ENCODE assay signal across 35 cellular contexts in genomic region chr3:66164155-66164554, GRCh38. TPM values are rescaled to one million over a fixed set of nuclear protein-coding genes. Genes with fewer than 3 reads are reported as not detected.
DNase-seq lines count a peak whose midpoint lies in the region; ATAC-seq, FAIRE-seq and TF ChIP-seq lines count a peak whose summit lies in the region.
"Had no signal": no experiment of that assay in that cellular context is flagged by ENCODE, and none has a peak within 500 bp of the region (broad histone marks: within the 10 kb centered on the region; RNA-seq: fewer than 3 reads in every experiment).

No MANE protein-coding gene starts in this region.

- H3K4me2 ChIP-seq in K562 (ENCODE audit: insufficient read depth, low read length) (no peak overlapping the region), H1 (ENCODE audit: insufficient read depth in 1 of 2, low read depth in 2 of 2, low read length in 2 of 2) (no peak overlapping the region)
- H3K4me2 ChIP-seq: A549; BLaER1; BLaER1 treated with 17β-estradiol and CSF1 and Interleukin-3, amounts not matched to agents 10 nM and 100 nM had no signal

- no peak overlapping the region for H2BK120ac ChIP-seq in H1 (replicated peaks; ENCODE audit: low read depth, low read length)

- no peak overlapping the region for H3K27ac ChIP-seq in K562 (ENCODE audit: extremely low read depth, low read depth, low read length)
- H3K27ac ChIP-seq in H1 (ENCODE audit: low read depth, low read length), result no peak overlapping the region
- H3K27ac ChIP-seq in ascending aorta, result no peak overlapping the region
- H3K27ac ChIP-seq: 22Rv1; A549; BLaER1; BLaER1 treated with 17β-estradiol and CSF1 and Interleukin-3, amounts not matched to agents 10 nM and 100 nM; C4-2B had no signal

- no peak for DNase-seq in WTC11 (ENCODE audit: low spot score)
- DNase-seq in K562 (ENCODE audit: extremely low read depth in 1 of 4, low spot score in 3 of 4), result no peak
- DNase-seq in H1 (ENCODE audit: low read depth in 1 of 2, low spot score in 2 of 2), result no peak
- DNase-seq in activated CD4-positive, alpha-beta T cell treated with anti-CD3 and anti-CD28 coated beads, Interleukin-2, amount 10 ng/mL, durations not matched to agents 7 days and 5 days, result no peak
- no peak for DNase-seq in ascending aorta (ENCODE audit: low spot score in 2 of 2)
- DNase-seq in erythroblast (lab: John Stamatoyannopoulos, UW), result no peak
- DNase-seq: 8988T; ACHN; AML-193; BE2C; C1 segment of cervical spinal cord; Caco-2; Calu3; CD4-positive, alpha-beta memory T cell; CD4-positive, alpha-beta T cell; CD4-positive, CD25-positive, alpha-beta regulatory T cell; CD8-positive, alpha-beta memory T cell; CD8-positive, alpha-beta T cell; COR-L47; DMS 273 treated with DMSO at 0.1 percent for 48 hours; DMS153; DMS53; DMS79; DMS79 treated with DMSO at 0.1 percent for 48 hours; DND-41; EL had no signal

- CTCF ChIA-PET in WTC11 (lab: Charles Lee) (no interaction called here), K562 (lab: Yijun Ruan, JAX; ENCODE audit: low intra/inter-chr PET ratio) (no interaction called here), H1 (lab: Charles Lee; ENCODE audit: partially characterized antibody) (interaction anchor here (0.6 kb wide), 1 partner anchor 420 kb away, joined by 4 read pairs; no protein-coding TSS in a partner anchor)
- CTCF ChIA-PET in activated CD4-positive, alpha-beta T cell treated with anti-CD3 and anti-CD28 coated beads, Interleukin-2, amount 10 ng/mL, durations not matched to agents 7 days and 5 days (lab: Charles Lee), result interaction anchor here (0.7 kb wide), 1 partner anchor 1223 kb away, joined by 4 read pairs; no protein-coding TSS in a partner anchor

- H3K9me1 ChIP-seq in K562 (ENCODE audit: control insufficient read depth, insufficient read depth, low read length), result no peaks in the 10 kb centered on the region

- H3K79me1 ChIP-seq in H1 (ENCODE audit: low read depth, low read length), result no peaks in the 10 kb centered on the region

- no peak overlapping the region for H2AFZ ChIP-seq in K562 (ENCODE audit: low read depth, low read length)
- H2AFZ ChIP-seq in H1 (ENCODE audit: low read length), result no peak overlapping the region

- no peak overlapping the region for H4K5ac ChIP-seq in H1 (ENCODE audit: insufficient read length, low read depth, low read length)

- no peak for TF ChIP-seq POLR2A in K562 (conservative IDR thresholded peaks at IDR 0.05)
- no peak for TF ChIP-seq POLR2A in H1 (IDR thresholded peaks at IDR 0.05; ENCODE audit: control extremely low read depth in 1 of 2, low read depth in 2 of 2, low read length in 2 of 2)
- no peak for TF ChIP-seq POLR2A in erythroblast (IDR thresholded peaks at IDR 0.05; ENCODE audit: low read length)

- H3K9me3 ChIP-seq in K562 (replicated peaks; ENCODE audit: control insufficient read depth, insufficient read depth, low read depth, low read length) (no peaks in the 10 kb centered on the region), H1 (ENCODE audit: insufficient read depth in 2 of 2, low read depth in 1 of 2, low read length in 1 of 2) (no peaks in the 10 kb centered on the region), ascending aorta (no peaks in the 10 kb centered on the region)
- H3K9me3 ChIP-seq: A549, BE2C, BLaER1, Caco-2 had no signal

- no peak overlapping the region for H3K23ac ChIP-seq in H1 (ENCODE audit: insufficient read length)

- in situ Hi-C loops in K562 (cut with MboI), result no loop called here

- TF ChIP-seq EP300 in K562 (IDR thresholded peaks at IDR 0.05; ENCODE audit: low read length) (no peak), H1 (IDR thresholded peaks at IDR 0.05; ENCODE audit: borderline replicate concordance in 1 of 2, low read depth in 2 of 2, low read length in 2 of 2) (no peak)

- H2BK15ac ChIP-seq in H1 (ENCODE audit: low read length), result no peak overlapping the region

- H3K27me3 Mint-ChIP-seq in WTC11 (ENCODE audit: low read depth), result no peaks in the 10 kb centered on the region; the same call in 1 of the 2 replicates
- H3K27me3 Mint-ChIP-seq in activated CD4-positive, alpha-beta T cell treated with anti-CD3 and anti-CD28 coated beads, Interleukin-2, amount 10 ng/mL, durations not matched to agents 7 days and 5 days, result no peaks in the 10 kb centered on the region

- POLR2A ChIA-PET in WTC11 (lab: Charles Lee), result interaction anchor here (0.6 kb wide), 1 partner anchor 827 kb away, joined by 3 read pairs; no protein-coding TSS in a partner anchor
- POLR2A ChIA-PET in K562 (lab: Yijun Ruan, JAX), result no interaction called here
- POLR2A ChIA-PET in H1 (lab: Charles Lee; ENCODE audit: partially characterized antibody), result interaction anchor here (0.7 to 1.4 kb wide), 2 partner anchors 13 to 117 kb away, joined by 3 to 4 read pairs; no protein-coding TSS in a partner anchor
- POLR2A ChIA-PET in activated CD4-positive, alpha-beta T cell treated with anti-CD3 and anti-CD28 coated beads, Interleukin-2, amount 10 ng/mL, durations not matched to agents 7 days and 5 days (lab: Charles Lee), result no interaction called here

- peaks cover 5% of the 10 kb centered on the region for H3K4me1 Mint-ChIP-seq in WTC11
- H3K4me1 Mint-ChIP-seq in activated CD4-positive, alpha-beta T cell treated with anti-CD3 and anti-CD28 coated beads, Interleukin-2, amount 10 ng/mL, durations not matched to agents 7 days and 5 days, result no peaks in the 10 kb centered on the region
- H3K4me1 Mint-ChIP-seq: B cell; CD14-positive monocyte; CD4-positive, alpha-beta memory T cell; CD4-positive, CD25-positive, alpha-beta regulatory T cell; CD8-positive, alpha-beta memory T cell had no signal

- H3K4me1 ChIP-seq in K562 (replicated peaks in 1 of 2; ENCODE audit: control insufficient read depth in 2 of 2, insufficient read depth in 2 of 2, low read length in 2 of 2) (no peaks in the 10 kb centered on the region), H1 (replicated peaks in 1 of 4; ENCODE audit: control insufficient read depth in 3 of 4, insufficient read depth in 4 of 4, low read length in 3 of 4) (no peaks in the 10 kb centered on the region), ascending aorta (no peaks in the 10 kb centered on the region)
- H3K4me1 ChIP-seq: A549; BE2C; BLaER1; BLaER1 treated with 17β-estradiol and CSF1 and Interleukin-3, amounts not matched to agents 10 nM and 100 nM had no signal

- H2BK5ac ChIP-seq in H1 (ENCODE audit: low read depth, low read length), result no peak overlapping the region

- TF ChIP-seq CTCF in WTC11 (IDR thresholded peaks at IDR 0.05) (no peak), K562 (IDR thresholded peaks at IDR 0.05 in 2 of 3, conservative IDR thresholded peaks at IDR 0.05 in 1 of 3; ENCODE audit: insufficient read depth in 2 of 3, low read depth in 1 of 3, low read length in 3 of 3) (no peak), H1 (IDR thresholded peaks at IDR 0.05; ENCODE audit: control extremely low read depth in 1 of 3, insufficient read depth in 1 of 3, low read depth in 1 of 3, low read length in 3 of 3) (no peak), ascending aorta (IDR thresholded peaks at IDR 0.05) (no peak)

- H3K36me3 Mint-ChIP-seq in WTC11, result no peaks in the 10 kb centered on the region
- no peaks in the 10 kb centered on the region for H3K36me3 Mint-ChIP-seq in activated CD4-positive, alpha-beta T cell treated with anti-CD3 and anti-CD28 coated beads, Interleukin-2, amount 10 ng/mL, durations not matched to agents 7 days and 5 days (ENCODE audit: low read depth)
- H3K36me3 Mint-ChIP-seq: CD14-positive monocyte; CD4-positive, alpha-beta memory T cell; CD4-positive, CD25-positive, alpha-beta regulatory T cell; CD8-positive, alpha-beta T cell had no signal

- H3K18ac ChIP-seq in H1 (ENCODE audit: extremely low read depth, low read length), result no peak overlapping the region

- no peak overlapping the region for H3K27ac Mint-ChIP-seq in WTC11
- no peak overlapping the region for H3K27ac Mint-ChIP-seq in activated CD4-positive, alpha-beta T cell treated with anti-CD3 and anti-CD28 coated beads, Interleukin-2, amount 10 ng/mL, durations not matched to agents 7 days and 5 days
- H3K27ac Mint-ChIP-seq: B cell; CD14-positive monocyte; CD4-positive, alpha-beta memory T cell; CD4-positive, alpha-beta T cell; CD4-positive, CD25-positive, alpha-beta regulatory T cell; CD8-positive, alpha-beta T cell had no signal

- H3K14ac ChIP-seq in H1 (ENCODE audit: insufficient read length), result no peak overlapping the region

- no peak for FAIRE-seq in K562 (lab: Jason Lieb, UNC)
- no peak for FAIRE-seq in H1 (lab: Jason Lieb, UNC)
- FAIRE-seq: A204.1, A549, D721Med had no signal

- H3K56ac ChIP-seq in H1 (replicated peaks; ENCODE audit: insufficient read length, low read depth, low read length), result no peak overlapping the region

- no peak overlapping the region for H4K8ac ChIP-seq in H1 (ENCODE audit: extremely low read depth, insufficient read depth, low read length)

- H3K9ac ChIP-seq in K562 (ENCODE audit: insufficient read depth in 1 of 2, low read depth in 2 of 2, low read length in 2 of 2) (no peak overlapping the region), H1 (replicated peaks in 1 of 4; ENCODE audit: extremely low read depth in 1 of 4, low read depth in 3 of 4, low read length in 3 of 4) (no peak overlapping the region)
- H3K9ac ChIP-seq: BLaER1; BLaER1 treated with 17β-estradiol and CSF1 and Interleukin-3, amounts not matched to agents 10 nM and 100 nM had no signal

- H3K27me3 ChIP-seq in K562 (ENCODE audit: control insufficient read depth in 2 of 2, insufficient read depth in 2 of 2, low read length in 2 of 2) (no peaks in the 10 kb centered on the region; a peak in 1 of 5 replicates), H1 (replicated peaks in 1 of 4; ENCODE audit: control insufficient read depth in 3 of 4, extremely low read depth in 1 of 4, insufficient read depth in 3 of 4, low read length in 3 of 4) (no peaks in the 10 kb centered on the region; a peak in 1 of 7 replicates), ascending aorta (no peaks in the 10 kb centered on the region)
- H3K27me3 ChIP-seq: BE2C, BLaER1 had no signal

- H2BK12ac ChIP-seq in H1 (ENCODE audit: low read depth, low read length), result no peak overlapping the region

- H3K36me3 ChIP-seq in K562 (ENCODE audit: control insufficient read depth, insufficient read depth, low read length) (no peaks in the 10 kb centered on the region), H1 (ENCODE audit: control insufficient read depth in 2 of 4, insufficient read depth in 4 of 4, low read length in 3 of 4) (no peaks in the 10 kb centered on the region), ascending aorta (no peaks in the 10 kb centered on the region)
- H3K36me3 ChIP-seq: BE2C; BLaER1; BLaER1 treated with 17β-estradiol and CSF1 and Interleukin-3, amounts not matched to agents 10 nM and 100 nM had no signal

- H3K9me3 Mint-ChIP-seq in WTC11, result peaks cover 5% of the 10 kb centered on the region
- no peaks in the 10 kb centered on the region for H3K9me3 Mint-ChIP-seq in activated CD4-positive, alpha-beta T cell treated with anti-CD3 and anti-CD28 coated beads, Interleukin-2, amount 10 ng/mL, durations not matched to agents 7 days and 5 days
- H3K9me3 Mint-ChIP-seq: CD8-positive, alpha-beta T cell had no signal

- H2AK5ac ChIP-seq in H1 (ENCODE audit: low read depth, low read length), result no peak overlapping the region

- no peak for TF ChIP-seq RAD21 in K562 (CRISPR knock-in tag; conservative IDR thresholded peaks at IDR 0.05 in 1 of 2, IDR thresholded peaks at IDR 0.05 in 1 of 2)
- TF ChIP-seq RAD21 in H1 (IDR thresholded peaks at IDR 0.05 in 1 of 2, conservative IDR thresholded peaks at IDR 0.05 in 1 of 2; ENCODE audit: low read depth in 2 of 2, low read length in 2 of 2), result no peak

- no peaks in the 10 kb centered on the region for H3K23me2 ChIP-seq in H1 (ENCODE audit: low read depth, low read length)

- H3K4me3 ChIP-seq in K562, result no peak overlapping the region
- H3K4me3 ChIP-seq in H1 (ENCODE audit: extremely low read depth in 1 of 4, insufficient read depth in 2 of 4, low read depth in 3 of 4, low read length in 4 of 4), result no peak overlapping the region
- no peak overlapping the region for H3K4me3 ChIP-seq in ascending aorta
- H3K4me3 ChIP-seq: A549; BLaER1; BLaER1 treated with 17β-estradiol and CSF1 and Interleukin-3, amounts not matched to agents 10 nM and 100 nM had no signal

- intact Hi-C loops in K562 (cut with micrococcal nuclease) (no loop called here), ascending aorta (cut with DNase I) (no loop called here)

- BruUV-seq in K562 (replicated peaks; lab: Mats Ljungman, UMichigan), result no TSS peak

- H3K79me2 ChIP-seq in K562 (ENCODE audit: control insufficient read depth, insufficient read depth, low read length), result no peaks in the 10 kb centered on the region
- H3K79me2 ChIP-seq in H1 (ENCODE audit: control insufficient read depth in 1 of 2, insufficient read depth in 2 of 2, low read length in 2 of 2), result no peaks in the 10 kb centered on the region

- ATAC-seq in WTC11 (no peak), K562 (no peak)
- ATAC-seq: A549; CD8-positive, alpha-beta T cell had no signal

- H4K20me1 ChIP-seq in K562 (replicated peaks; ENCODE audit: control insufficient read depth, insufficient read depth, low read length), result no peaks in the 10 kb centered on the region
- H4K20me1 ChIP-seq in H1 (replicated peaks in 1 of 2; ENCODE audit: control insufficient read depth in 1 of 2, insufficient read depth in 2 of 2, low read length in 2 of 2), result no peaks in the 10 kb centered on the region
- H4K20me1 ChIP-seq: BLaER1; BLaER1 treated with 17β-estradiol and CSF1 and Interleukin-3, amounts not matched to agents 10 nM and 100 nM had no signal

- H3K4me3 Mint-ChIP-seq in WTC11, result no peak overlapping the region
- H3K4me3 Mint-ChIP-seq in activated CD4-positive, alpha-beta T cell treated with anti-CD3 and anti-CD28 coated beads, Interleukin-2, amount 10 ng/mL, durations not matched to agents 7 days and 5 days, result no peak overlapping the region
- H3K4me3 Mint-ChIP-seq: B cell; CD14-positive monocyte; CD4-positive, alpha-beta memory T cell; CD4-positive, alpha-beta T cell; CD4-positive, CD25-positive, alpha-beta regulatory T cell; CD8-positive, alpha-beta memory T cell; CD8-positive, alpha-beta T cell had no signal

- no peak overlapping the region for H2BK20ac ChIP-seq in H1 (ENCODE audit: low read length)

- no peak overlapping the region for H3K4ac ChIP-seq in H1 (replicated peaks; ENCODE audit: insufficient read length, low read depth, low read length)

- H4K91ac ChIP-seq in H1 (replicated peaks; ENCODE audit: insufficient read length, low read length), result no peak overlapping the region

RNA-seq across cellular contexts. Expression of gene SLC25A26, which starts 56.6 kb away (rescaled TPM):
- 29.1 to 31.0 TPM (median 30.2 TPM) in 3 replicates for total RNA-seq in WTC11 (2021)
- 8.4 and 8.8 TPM in 2 replicates for total RNA-seq in K562 (2011; cell fraction: chromatin; rRNA removed; ENCODE audit: low replicate concordance)
- total RNA-seq in K562 (2011; cell fraction: nucleolus; rRNA removed), result 6.8 and 9.2 TPM in 2 replicates
- total RNA-seq in K562 (2011; cell fraction: nucleoplasm; rRNA removed), result 7.3 and 11.3 TPM in 2 replicates
- 8.8 and 9.7 TPM in 2 replicates for total RNA-seq in K562 (2014; rRNA removed)
- total RNA-seq in K562 (2014; rRNA removed; fragmentation: Illumina TruSeq; extraction: Trizol), result 12.6 and 13.1 TPM in 2 replicates
- total RNA-seq in K562 (2015; rRNA removed; fragmentation: Illumina TruSeq; extraction: Trizol), result 6.5 and 7.2 TPM in 2 replicates
- total RNA-seq in K562 (2021), result 10.7 and 13.9 TPM in 2 replicates
- 16.1 and 16.5 TPM in 2 replicates for polyA plus RNA-seq in K562 (2011; rRNA removed)
- 10.0 and 19.9 TPM in 2 replicates for polyA plus RNA-seq in K562 (2011; cell fraction: cytosol; rRNA removed)
- polyA plus RNA-seq in K562 (2011; cell fraction: nucleus; rRNA removed), result 6.8 and 9.2 TPM in 2 replicates
- polyA plus RNA-seq in K562 (2012), result 8.2 and 13.2 TPM in 2 replicates
- polyA plus RNA-seq in K562 (2014; fragmentation: Illumina TruSeq; extraction: Trizol), result 7.7 and 8.2 TPM in 2 replicates
- polyA plus RNA-seq in K562 (2014; fragmentation: Nextera tagmentation; extraction: Ambion mirVana), result 10 to 100 TPM; 26.1 to 29.1 TPM
- 10.4 and 10.8 TPM in 2 replicates for polyA plus RNA-seq in K562 (2014; rRNA removed)
- 8.5 and 9.7 TPM in 2 replicates for polyA minus RNA-seq in K562 (2011; rRNA and poly(A)+ RNA removed)
- 1.5 and 5.2 TPM in 2 replicates for polyA minus RNA-seq in K562 (2011; cell fraction: cytosol; rRNA and poly(A)+ RNA removed)
- polyA minus RNA-seq in K562 (2011; cell fraction: nucleus; rRNA and poly(A)+ RNA removed), result 5.1 and 6.4 TPM in 2 replicates
- total RNA-seq in H1 (2021; fragmentation: NEBNext Ultra II Directional; extraction: Animal tissue kit (Norgen Biotek cat#: 25700)), result 26.3 and 30.0 TPM in 2 replicates
- polyA plus RNA-seq in H1 (2011; rRNA removed), result 33.1 and 37.0 TPM in 2 replicates
- 43.3 TPM for polyA plus RNA-seq in H1 (2011; cell fraction: cytosol; rRNA removed)
- polyA plus RNA-seq in H1 (2011; cell fraction: nucleus; rRNA removed), result 17.0 TPM
- 23.6 to 28.4 TPM (median 26.6 TPM) in 4 replicates for polyA plus RNA-seq in H1 (2012, experiment 1 of 2)
- 19.8 TPM for polyA plus RNA-seq in H1 (2012, experiment 2 of 2)
- 15.0 TPM for polyA plus RNA-seq in H1 (2013, experiment 1 of 2)
- 16.2 TPM for polyA plus RNA-seq in H1 (2013, experiment 2 of 2)
- 16.2 and 20.5 TPM in 2 replicates for polyA minus RNA-seq in H1 (2011; rRNA and poly(A)+ RNA removed)
- polyA minus RNA-seq in H1 (2011; cell fraction: cytosol; rRNA and poly(A)+ RNA removed), result 7.6 TPM
- 21.8 TPM for polyA minus RNA-seq in H1 (2011; cell fraction: nucleus; rRNA and poly(A)+ RNA removed)
- total RNA-seq in activated CD4-positive, alpha-beta T cell treated with anti-CD3 and anti-CD28 coated beads, Interleukin-2, amount 10 ng/mL, durations not matched to agents 7 days and 5 days, result 10 to 100 TPM; 11.7 to 12.0 TPM
- 11.7 TPM for total RNA-seq in ascending aorta

Comparison
In these comparisons a context has a peak if more than half of its experiments do, and no peak if none do; other contexts are left out.
1. CTCF ChIA-PET loops: an anchor here in H1 (0.6 kb wide) and activated CD4-positive, alpha-beta T cell treated with anti-CD3 and anti-CD28 coated beads, Interleukin-2, amount 10 ng/mL, durations not matched to agents 7 days and 5 days (0.7 kb wide); none called in WTC11 and K562.
2. POLR2A ChIA-PET loops: an anchor here in WTC11 (0.6 kb wide) and H1 (0.7 to 1.4 kb wide); none called in K562 and activated CD4-positive, alpha-beta T cell treated with anti-CD3 and anti-CD28 coated beads, Interleukin-2, amount 10 ng/mL, durations not matched to agents 7 days and 5 days.